ENCODE assay signal across 8 cellular contexts in genomic region chr22:46069518-46070214, GRCh38.
A peak's percentile ranks its signal among the peaks of the same experiment; 100 is the strongest.
DNase-seq lines count a peak whose midpoint lies in the region; ATAC-seq and TF ChIP-seq lines count a peak whose summit lies in the region.

No MANE protein-coding gene starts in this region.

- DNase-seq in AG10803 (ENCODE audit: low read depth) (peak; percentile 94), GOT3 (lab: John Stamatoyannopoulos, UW) (peak; percentile 63), NCI-H748 (lab: John Stamatoyannopoulos, UW; ENCODE audit: unreplicated experiment) (peak; percentile 96), glomerular endothelial cell (ENCODE audit: extremely low read depth, low read depth, low spot score) (peak; percentile 86), omental fat pad (ENCODE audit: low spot score) (peak; percentile 82), OCI-M2 (lab: John Stamatoyannopoulos, UW; ENCODE audit: unreplicated experiment) (no peak)

- H3K4me1 Mint-ChIP-seq in activated T-helper 17 cell treated with anti-CD3 and anti-CD28 coated beads, Interleukin-2, amount 50 U/mL, for 72 hours: peaks cover 30% of the 10 kb centered on the region

- TF ChIP-seq CTCF in AG10803 (conservative IDR thresholded peaks at IDR 0.05; ENCODE audit: low read length) (no peak), omental fat pad (IDR thresholded peaks at IDR 0.05) (no peak)

- no peaks in the 10 kb centered on the region for H3K9me3 Mint-ChIP-seq in activated T-helper 17 cell treated with anti-CD3 and anti-CD28 coated beads, Interleukin-2, amount 50 U/mL, for 72 hours

- H3K36me3 Mint-ChIP-seq in activated T-helper 17 cell treated with anti-CD3 and anti-CD28 coated beads, Interleukin-2, amount 50 U/mL, for 72 hours (ENCODE audit: low read depth): peaks cover 5% of the 10 kb centered on the region

- peak overlapping the region; percentile 74 for H3K4me3 ChIP-seq in AG10803 (ENCODE audit: low read length)

- H3K27me3 Mint-ChIP-seq in activated T-helper 17 cell treated with anti-CD3 and anti-CD28 coated beads, Interleukin-2, amount 50 U/mL, for 72 hours: no peaks in the 10 kb centered on the region

- ATAC-seq in activated T-helper 17 cell treated with anti-CD3 and anti-CD28 coated beads, Interleukin-2, amount 50 U/mL, for 72 hours (replicated peaks): peak; percentile 6
- ATAC-seq in omental fat pad (ENCODE audit: low FRiP score) (peak; percentile 20), HG03045 (IDR thresholded peaks at IDR 0.05; ENCODE audit: unreplicated experiment) (no peak)

- H3K27ac Mint-ChIP-seq in activated T-helper 17 cell treated with anti-CD3 and anti-CD28 coated beads, Interleukin-2, amount 50 U/mL, for 72 hours: peak overlapping the region; percentile 89

- H3K4me3 Mint-ChIP-seq in activated T-helper 17 cell treated with anti-CD3 and anti-CD28 coated beads, Interleukin-2, amount 50 U/mL, for 72 hours: peak overlapping the region; percentile 89
